Comparison of ENCODE assay signal across 17 cellular contexts in genomic region chr17:41941158-41941557, GRCh38. TPM values are rescaled to one million over a fixed set of nuclear protein-coding genes. Genes with fewer than 3 reads are reported as not detected.
DNase-seq lines count a peak whose midpoint lies in the region; ATAC-seq, FAIRE-seq and TF ChIP-seq lines count a peak whose summit lies in the region.
"Had no signal": no experiment of that assay in that cellular context is flagged by ENCODE, and none has a peak within 500 bp of the region (broad histone marks: within the 10 kb centered on the region; RNA-seq: fewer than 3 reads in every experiment).

No MANE protein-coding gene starts in this region.

- no peak overlapping the region for H2BK5ac ChIP-seq in H9 (ENCODE audit: insufficient read length, low read length)

- H3K23ac ChIP-seq in H9 (ENCODE audit: insufficient read length, low read depth, low read length): no peak overlapping the region

- H3K4me3 ChIP-seq in aorta (ENCODE audit: low read length in 2 of 2) (no peak overlapping the region), GM23248 (no peak overlapping the region)
- H3K4me3 ChIP-seq: BLaER1 had no signal

- H2AFZ ChIP-seq in H9 (ENCODE audit: low read length) (no peak overlapping the region), GM23248 (no peak overlapping the region)

- no peak overlapping the region for H3K4ac ChIP-seq in H9 (ENCODE audit: low read depth, low read length)

- no peak overlapping the region for H3K18ac ChIP-seq in H9 (ENCODE audit: insufficient read length, low read depth, low read length)

- no peak overlapping the region for H4K5ac ChIP-seq in H9 (ENCODE audit: insufficient read length, low read depth, low read length)

- H3K4me3 Mint-ChIP-seq in H9 (no peak overlapping the region), nephron progenitor cell (no peak overlapping the region)
- H3K4me3 Mint-ChIP-seq: CD14-positive monocyte; CD4-positive, alpha-beta memory T cell had no signal

- no peak overlapping the region for H2BK15ac ChIP-seq in H9 (ENCODE audit: low read depth, low read length)

- H4K20me1 ChIP-seq in H9 (ENCODE audit: control insufficient read depth, insufficient read depth, insufficient read length) (no peaks in the 10 kb centered on the region), GM23248 (ENCODE audit: insufficient read depth) (no peaks in the 10 kb centered on the region)
- H4K20me1 ChIP-seq: BLaER1 had no signal

- H3K27ac ChIP-seq in H9 (ENCODE audit: insufficient read length, low read depth, low read length): no peak overlapping the region
- no peak overlapping the region for H3K27ac ChIP-seq in aorta (ENCODE audit: low read depth in 1 of 2, low read length in 2 of 2)
- H3K27ac ChIP-seq in GM23248: no peak overlapping the region
- H3K27ac ChIP-seq: BLaER1 had no signal

- H3K27me3 Mint-ChIP-seq in H9 (ENCODE audit: low read depth) (no peaks in the 10 kb centered on the region), nephron progenitor cell (ENCODE audit: low read depth, poor library complexity) (peaks cover 3% of the 10 kb centered on the region)
- H3K27me3 Mint-ChIP-seq: CD4-positive, alpha-beta memory T cell had no signal

- no peak overlapping the region for H4K91ac ChIP-seq in H9 (ENCODE audit: insufficient read length, low read depth, low read length)

- no peaks in the 10 kb centered on the region for H3F3A ChIP-seq in GM23248 (ENCODE audit: insufficient read depth)

- DNase-seq in D721Med (ENCODE audit: insufficient read length, low spot score) (peak; percentile 6), H9 (no peak), nephron progenitor cell (no peak), aorta (no peak), NCI-H748 treated with DMSO at 0.1 percent for 48 hours (lab: John Stamatoyannopoulos, UW) (no peak), cerebellar nuclear complex (lab: John Stamatoyannopoulos, UW) (no peak), GM23248 (no peak)
- DNase-seq: 8988T; CD4-positive, alpha-beta memory T cell; DND-41; EL had no signal

- H3K9me3 ChIP-seq in H9 (ENCODE audit: control insufficient read depth, low read depth, low read length) (no peaks in the 10 kb centered on the region), aorta (ENCODE audit: control insufficient read depth, low read length) (no peaks in the 10 kb centered on the region), GM23248 (ENCODE audit: low read depth) (no peaks in the 10 kb centered on the region)
- H3K9me3 ChIP-seq: BLaER1 had no signal

- H3K36me3 Mint-ChIP-seq in H9 (ENCODE audit: insufficient read depth in 1 of 3, low read depth in 3 of 3) (no peaks in the 10 kb centered on the region), nephron progenitor cell (ENCODE audit: low read depth) (no peaks in the 10 kb centered on the region)
- H3K36me3 Mint-ChIP-seq: CD14-positive monocyte; CD4-positive, alpha-beta memory T cell had no signal

- H3K79me2 ChIP-seq in H9 (ENCODE audit: insufficient read depth, low read length): no peaks in the 10 kb centered on the region
- no peaks in the 10 kb centered on the region for H3K79me2 ChIP-seq in GM23248 (ENCODE audit: insufficient read depth)

- no peaks in the 10 kb centered on the region for H3K79me1 ChIP-seq in H9 (ENCODE audit: insufficient read depth, low read depth, low read length, poor library complexity, severe bottlenecking)

- no peak overlapping the region for H2AK5ac ChIP-seq in H9 (ENCODE audit: insufficient read length, low read length)

- H4K8ac ChIP-seq in H9 (replicated peaks; ENCODE audit: insufficient read length, low read depth, low read length): no peak overlapping the region

- H3K9ac ChIP-seq in H9 (ENCODE audit: extremely low read depth, insufficient read length, low read length) (no peak overlapping the region), GM23248 (no peak overlapping the region)
- H3K9ac ChIP-seq: BLaER1 had no signal

- no peaks in the 10 kb centered on the region for H3K23me2 ChIP-seq in H9 (ENCODE audit: insufficient read length, low read depth, low read length, poor library complexity, severe bottlenecking)

- H2BK120ac ChIP-seq in H9 (ENCODE audit: low read depth, low read length, poor library complexity, severe bottlenecking): no peak overlapping the region

- H3K4me1 ChIP-seq in H9 (ENCODE audit: insufficient read depth, low read length) (no peaks in the 10 kb centered on the region), aorta (ENCODE audit: control insufficient read depth in 1 of 2, insufficient read depth in 2 of 2, low read length in 2 of 2) (no peaks in the 10 kb centered on the region), GM23248 (ENCODE audit: insufficient read depth) (no peaks in the 10 kb centered on the region)

- WGBS in H9 (ENCODE audit: extremely low coverage, insufficient read length, low lambda C conversion rate): no CpG with 5 or more reads among the region's 4 CpGs
- WGBS in aorta, 2 donors: 94 to 95% methylated on average over 4 of the region's 4 CpGs
- WGBS in GM23248 (ENCODE audit: low coverage in 1 of 2, low lambda C conversion rate in 2 of 2, missing lambda C conversion rate in 2 of 2), 2 experiments: 86 to 87% methylated on average over 4 of the region's 4 CpGs

- H3K27ac Mint-ChIP-seq in H9 (peak overlapping the region in 2 of 3 experiments; percentile 6 to 10; a peak in 1 of 7 replicates), nephron progenitor cell (peak overlapping the region; percentile 57)
- H3K27ac Mint-ChIP-seq: CD14-positive monocyte had no signal

- no peak overlapping the region for H3K14ac ChIP-seq in H9 (ENCODE audit: insufficient read depth, low read length)

- no peaks in the 10 kb centered on the region for H3K36me3 ChIP-seq in aorta (ENCODE audit: control insufficient read depth in 1 of 2, insufficient read depth in 2 of 2, low read length in 1 of 2)
- H3K36me3 ChIP-seq in GM23248 (ENCODE audit: low read depth): no peaks in the 10 kb centered on the region
- H3K36me3 ChIP-seq: BLaER1 had no signal

- no peak overlapping the region for H2BK12ac ChIP-seq in H9 (ENCODE audit: insufficient read length, low read depth, low read length)

- peak; percentile 24 for ATAC-seq in aorta (ENCODE audit: low FRiP score)

- H3K4me2 ChIP-seq in H9 (ENCODE audit: insufficient read depth, insufficient read length, low read length) (no peak overlapping the region), GM23248 (ENCODE audit: unreplicated experiment) (no peak overlapping the region)
- H3K4me2 ChIP-seq: BLaER1 had no signal

- no peaks in the 10 kb centered on the region for H3K9me2 ChIP-seq in GM23248 (ENCODE audit: insufficient read depth)

- no peak overlapping the region for H3K56ac ChIP-seq in H9 (ENCODE audit: insufficient read length, low read depth, low read length)

- no peak overlapping the region for H2BK20ac ChIP-seq in H9 (ENCODE audit: low read depth, low read length, poor library complexity, severe bottlenecking)

- no peaks in the 10 kb centered on the region; a peak in 1 of 4 replicates for H3K4me1 Mint-ChIP-seq in H9
- peaks cover 23% of the 10 kb centered on the region for H3K4me1 Mint-ChIP-seq in nephron progenitor cell
- H3K4me1 Mint-ChIP-seq: CD14-positive monocyte; CD4-positive, alpha-beta memory T cell had no signal

- intact Hi-C loops in aorta (cut with DNase I): no loop called here

- TF ChIP-seq CTCF in D721Med (IDR thresholded peaks at IDR 0.05; ENCODE audit: insufficient read depth, missing control alignments): no peak
- TF ChIP-seq CTCF in H9 (conservative IDR thresholded peaks at IDR 0.05): no peak
- no peak for TF ChIP-seq CTCF in nephron progenitor cell (IDR thresholded peaks at IDR 0.05)

- H3K9me3 Mint-ChIP-seq in H9 (no peaks in the 10 kb centered on the region; a peak in 1 of 5 replicates), nephron progenitor cell (no peaks in the 10 kb centered on the region)
- H3K9me3 Mint-ChIP-seq: CD14-positive monocyte; CD4-positive, alpha-beta memory T cell had no signal

- no peaks in the 10 kb centered on the region for H3K27me3 ChIP-seq in H9 (ENCODE audit: insufficient read depth, low read length)
- H3K27me3 ChIP-seq in aorta (ENCODE audit: control insufficient read depth in 1 of 2, insufficient read depth in 2 of 2, low read length in 1 of 2): no peaks in the 10 kb centered on the region
- H3K27me3 ChIP-seq in GM23248 (replicated peaks; ENCODE audit: insufficient read depth): no peaks in the 10 kb centered on the region
- H3K27me3 ChIP-seq: BLaER1 had no signal

- no peak for FAIRE-seq in D721Med (lab: Jason Lieb, UNC)
- FAIRE-seq: G401.6, GM12891, GM19239, H54 had no signal

- in situ Hi-C loops in GM23248 (cut with MboI): no loop called here

- no peak overlapping the region for H3T11ph ChIP-seq in H9 (ENCODE audit: low read length)

RNA-seq across cellular contexts. Expression of gene ODAD4, which starts 10.7 kb away (rescaled TPM):
- total RNA-seq in H9 (2021) (1.3 and 2.1 TPM in 2 replicates), aorta (1 to 10 TPM in 1 of 2 donors, under 1 TPM in 1; 0.81 to 1.4 TPM)
- polyA plus RNA-seq in aorta (1 to 10 TPM; 2.4 to 3.8 TPM), GM23248 (2016; fragmentation: Nextera tagmentation; extraction: Ambion mirVana) (0.81 and 1.4 TPM in 2 replicates)
- total RNA-seq in GM23248 (2014; rRNA removed; shearing (Covaris generic)): 0.25 and 0.54 TPM in 2 replicates

RNA-seq across cellular contexts. Expression of gene ACLY, which starts 22.4 kb away (rescaled TPM):
- total RNA-seq in H9 (2021): 279 and 289 TPM in 2 replicates
- total RNA-seq in aorta: 100 to 1,000 TPM in 1 of 2 donors, 10 to 100 TPM in 1; 84.5 to 106 TPM
- 10 to 100 TPM; 14.8 to 26.4 TPM for polyA plus RNA-seq in aorta
- total RNA-seq in GM23248 (2014; rRNA removed; shearing (Covaris generic)): 139 and 144 TPM in 2 replicates
- polyA plus RNA-seq in GM23248 (2016; fragmentation: Nextera tagmentation; extraction: Ambion mirVana): 101 TPM in 2 replicates

RNA-seq across cellular contexts. Expression of gene CNP, which starts 25.4 kb away (rescaled TPM):
- total RNA-seq in H9 (2021) (78.5 and 79.7 TPM in 2 replicates), aorta (10 to 100 TPM; 50.2 to 59.3 TPM)
- polyA plus RNA-seq in aorta (10 to 100 TPM; 15.5 to 36.4 TPM), GM23248 (2016; fragmentation: Nextera tagmentation; extraction: Ambion mirVana) (103 and 107 TPM in 2 replicates)
- total RNA-seq in GM23248 (2014; rRNA removed; shearing (Covaris generic)): 58.3 and 69.4 TPM in 2 replicates
